29 cellular contexts compared by ENCODE assay signal in the genomic region with DNA sequence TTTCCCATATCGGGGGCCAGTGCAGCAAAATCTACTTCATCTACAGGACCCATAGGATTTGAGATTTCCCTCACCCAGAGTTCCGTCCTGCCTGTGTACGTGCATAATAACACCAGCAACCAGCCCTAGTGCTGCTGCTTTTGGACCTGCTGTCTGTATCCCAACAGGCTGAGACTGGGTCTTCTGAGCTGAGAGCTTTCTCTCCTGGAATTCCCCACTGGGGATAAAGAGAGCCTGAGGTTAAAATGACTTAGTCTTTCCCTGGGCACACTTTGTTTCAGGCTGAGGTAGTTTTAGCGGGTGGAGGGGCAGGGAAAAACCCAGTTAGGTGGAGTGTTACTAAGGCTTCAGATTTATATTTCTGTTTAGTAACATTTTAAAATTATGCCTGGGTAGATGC.
DNase-seq lines count a peak whose midpoint lies in the region; ATAC-seq and TF ChIP-seq lines count a peak whose summit lies in the region.
"Had no signal": no experiment of that assay in that cellular context is flagged by ENCODE, and none has a peak within 500 bp of the region (broad histone marks: within the 10 kb centered on the region; RNA-seq: fewer than 3 reads in every experiment).

No MANE protein-coding gene starts in this region.

- intact Hi-C loops in mammary epithelial cell (cut with micrococcal nuclease) (loop anchor here (5.0 kb wide), 1 partner anchor 161 kb away; no protein-coding TSS in a partner anchor), MCF 10A (cut with micrococcal nuclease) (no loop called here)

- H3K27ac Mint-ChIP-seq in MCF 10A (ENCODE audit: low read depth, unreplicated experiment) (no peak overlapping the region), neural progenitor cell (no peak overlapping the region), type B pancreatic cell (no peak overlapping the region)
- H3K27ac Mint-ChIP-seq in activated naive CD8-positive, alpha-beta T cell treated with anti-CD3 and anti-CD28 coated beads for 36 hours = peak overlapping the region; percentile 12
- H3K27ac Mint-ChIP-seq: T-helper 17 cell had no signal

- H4K20me1 ChIP-seq in mammary epithelial cell (ENCODE audit: insufficient read depth, low read length) (no peaks in the 10 kb centered on the region), neural progenitor cell (ENCODE audit: low read depth) (no peaks in the 10 kb centered on the region)

- H3K36me3 ChIP-seq in mammary epithelial cell (ENCODE audit: insufficient read depth, low read length) = peaks cover 7% of the 10 kb centered on the region
- H3K36me3 ChIP-seq in neural progenitor cell = peaks cover 8% of the 10 kb centered on the region
- H3K36me3 ChIP-seq: BE2C had no signal

- H3K4me2 ChIP-seq in mammary epithelial cell (ENCODE audit: insufficient read depth, low read depth, low read length) (no peak overlapping the region), neural progenitor cell (no peak overlapping the region)
- H3K4me2 ChIP-seq: hepatocyte had no signal

- H3K27me3 Mint-ChIP-seq in MCF 10A (ENCODE audit: insufficient read depth, unreplicated experiment) = no peaks in the 10 kb centered on the region
- no peaks in the 10 kb centered on the region for H3K27me3 Mint-ChIP-seq in activated naive CD8-positive, alpha-beta T cell treated with anti-CD3 and anti-CD28 coated beads for 36 hours
- peaks cover 4% of the 10 kb centered on the region for H3K27me3 Mint-ChIP-seq in neural progenitor cell (ENCODE audit: insufficient read depth, low read depth)
- H3K27me3 Mint-ChIP-seq in type B pancreatic cell = no peaks in the 10 kb centered on the region
- H3K27me3 Mint-ChIP-seq: T-helper 17 cell had no signal

- H3K9me3 ChIP-seq in mammary epithelial cell (replicated peaks; ENCODE audit: insufficient read depth, low read length) (no peaks in the 10 kb centered on the region), neural progenitor cell (ENCODE audit: low read depth) (no peaks in the 10 kb centered on the region)
- H3K9me3 ChIP-seq: BE2C, gastrocnemius medialis, thyroid gland had no signal

- H3K4me1 ChIP-seq in mammary epithelial cell (ENCODE audit: insufficient read depth, low read length) = peaks cover 13% of the 10 kb centered on the region
- no peaks in the 10 kb centered on the region for H3K4me1 ChIP-seq in neural progenitor cell
- H3K4me1 ChIP-seq: BE2C, parathyroid adenoma had no signal

- peaks cover 10% of the 10 kb centered on the region for H3F3A ChIP-seq in neural progenitor cell (ENCODE audit: low read depth)

- H3K36me3 Mint-ChIP-seq in MCF 10A (ENCODE audit: insufficient read depth, unreplicated experiment) = peaks cover 39% of the 10 kb centered on the region
- H3K36me3 Mint-ChIP-seq in activated naive CD8-positive, alpha-beta T cell treated with anti-CD3 and anti-CD28 coated beads for 36 hours = peaks cover 22% of the 10 kb centered on the region
- peaks cover 7% of the 10 kb centered on the region for H3K36me3 Mint-ChIP-seq in neural progenitor cell
- peaks cover 8% of the 10 kb centered on the region for H3K36me3 Mint-ChIP-seq in type B pancreatic cell

- no peak for ATAC-seq in GM21576 (IDR thresholded peaks at IDR 0.05; ENCODE audit: unreplicated experiment)
- ATAC-seq: gastrocnemius medialis, left cardiac atrium, SK-N-SH treated with all-trans-retinoic acid at 6 μM for 48 hours, T-helper 17 cell had no signal

- H3K4me3 Mint-ChIP-seq in MCF 10A (ENCODE audit: unreplicated experiment) (no peak overlapping the region), neural progenitor cell (no peak overlapping the region), type B pancreatic cell (no peak overlapping the region)
- no peak overlapping the region for H3K4me3 Mint-ChIP-seq in activated naive CD8-positive, alpha-beta T cell treated with anti-CD3 and anti-CD28 coated beads for 36 hours
- H3K4me3 Mint-ChIP-seq: T-helper 17 cell had no signal

- POLR2A ChIA-PET in MCF 10A (lab: Yijun Ruan, JAX) = interaction anchor here (1.5 to 2.6 kb wide), 2 partner anchors 63 to 67 kb away, joined by 5 to 8 read pairs; a partner anchor contains a TSS

- dilution Hi-C loops in mammary epithelial cell (cut with HindIII; ENCODE audit: low sequenced_read_pairs) = no loop called here

- H3K4me3 ChIP-seq in mammary epithelial cell (replicated peaks in 1 of 3; ENCODE audit: insufficient read depth in 1 of 3, low read depth in 2 of 3, low read length in 3 of 3) (no peak overlapping the region), neural progenitor cell (no peak overlapping the region)
- H3K4me3 ChIP-seq: gastrocnemius medialis, GM23248, hepatocyte, skin epidermis, thyroid gland had no signal

- H3K27ac ChIP-seq in mammary epithelial cell (ENCODE audit: insufficient read depth, low read depth, low read length) (no peak overlapping the region), neural progenitor cell (peak overlapping the region; percentile 24)
- H3K27ac ChIP-seq: gastrocnemius medialis, GM23248, hepatocyte, parathyroid adenoma, thyroid gland had no signal

- BruUV-seq in mammary epithelial cell (replicated peaks; lab: Mats Ljungman, UMichigan) = no TSS peak
- no TSS peak for BruUV-seq in MCF 10A (replicated peaks; lab: Mats Ljungman, UMichigan)

- DNase-seq in mammary epithelial cell (peak; percentile 33), MCF 10A (ENCODE audit: unreplicated experiment) (no peak), neural progenitor cell (ENCODE audit: low spot score) (no peak), hypothalamus (lab: John Stamatoyannopoulos, UW) (no peak), type B pancreatic cell (ENCODE audit: extremely low spot score, unreplicated experiment) (no peak)
- DNase-seq in activated naive CD8-positive, alpha-beta T cell treated with anti-CD3 and anti-CD28 coated beads for 36 hours = no peak
- DNase-seq: ACHN; activated CD4-positive, CD25-positive, alpha-beta regulatory T cell treated with anti-CD3 and anti-CD28 coated beads, Interleukin-2, amount 50 U/mL, for 72 hours; activated CD8-positive, alpha-beta memory T cell treated with anti-CD3 and anti-CD28 coated beads for 24 hours; activated naive CD4-positive, alpha-beta T cell; BE2C; DMS153; gastrocnemius medialis; GM23248; Kasumi-1; left cardiac atrium; MV-4-11; NCI-H146; NCI-H226; NCI-H69; Right ventricle myocardium superior; stimulated activated naive CD4-positive, alpha-beta T cell; T-helper 17 cell; thyroid gland had no signal

- H2AFZ ChIP-seq in mammary epithelial cell (ENCODE audit: low read depth, low read length) = no peak overlapping the region
- no peak overlapping the region for H2AFZ ChIP-seq in neural progenitor cell (replicated peaks)
- H2AFZ ChIP-seq: GM23248, hepatocyte, parathyroid adenoma had no signal

- in situ Hi-C loops in mammary epithelial cell (cut with MboI; ENCODE audit: low sequenced_read_pairs in 2 of 2) = loop anchor here (10.0 kb wide), 2 partner anchors 54 to 274 kb away; no protein-coding TSS in a partner anchor

- H3K9me3 Mint-ChIP-seq in MCF 10A (ENCODE audit: unreplicated experiment) (no peaks in the 10 kb centered on the region), neural progenitor cell (no peaks in the 10 kb centered on the region), type B pancreatic cell (no peaks in the 10 kb centered on the region)
- H3K9me3 Mint-ChIP-seq in activated naive CD8-positive, alpha-beta T cell treated with anti-CD3 and anti-CD28 coated beads for 36 hours = no peaks in the 10 kb centered on the region

- H3K9ac ChIP-seq in mammary epithelial cell (ENCODE audit: insufficient read depth, low read length) (no peak overlapping the region), neural progenitor cell (no peak overlapping the region)
- H3K9ac ChIP-seq: GM23248, parathyroid adenoma had no signal

- TF ChIP-seq CTCF in mammary epithelial cell (conservative IDR thresholded peaks at IDR 0.05 in 1 of 2, IDR thresholded peaks at IDR 0.05 in 1 of 2; ENCODE audit: extremely low read depth in 1 of 2, insufficient read depth in 1 of 2, low read depth in 1 of 2, low read length in 2 of 2) (no peak), MCF 10A (IDR thresholded peaks at IDR 0.05; ENCODE audit: unreplicated experiment) (no peak), neural progenitor cell (IDR thresholded peaks at IDR 0.05) (no peak), type B pancreatic cell (conservative IDR thresholded peaks at IDR 0.05) (no peak)

- H3K4me1 Mint-ChIP-seq in MCF 10A (ENCODE audit: insufficient read depth, unreplicated experiment) (peaks cover 26% of the 10 kb centered on the region), neural progenitor cell (no peaks in the 10 kb centered on the region), type B pancreatic cell (ENCODE audit: unreplicated experiment) (no peaks in the 10 kb centered on the region)
- peaks cover 21% of the 10 kb centered on the region for H3K4me1 Mint-ChIP-seq in activated naive CD8-positive, alpha-beta T cell treated with anti-CD3 and anti-CD28 coated beads for 36 hours

- WGBS in mammary epithelial cell (ENCODE audit: low coverage, missing lambda C conversion rate) = 100% methylated on average over 4 of the region's 4 CpGs

- CTCF ChIA-PET in mammary epithelial cell (lab: Charles Lee; ENCODE audit: low non-redundant PET) (no interaction called here), MCF 10A (lab: Yijun Ruan, JAX) (interaction anchor here (0.6 to 1.8 kb wide), 6 partner anchors 9 to 282 kb away, joined by 3 to 5 read pairs (median 4); no protein-coding TSS in a partner anchor)

- H3K27me3 ChIP-seq in mammary epithelial cell (ENCODE audit: insufficient read depth, low read length) = no peaks in the 10 kb centered on the region
- H3K27me3 ChIP-seq in neural progenitor cell = no peaks in the 10 kb centered on the region
- H3K27me3 ChIP-seq: BE2C, gastrocnemius medialis, hepatocyte, thyroid gland had no signal

- H3K79me2 ChIP-seq in mammary epithelial cell (ENCODE audit: insufficient read depth, low read length) = no peaks in the 10 kb centered on the region
- H3K79me2 ChIP-seq in neural progenitor cell (ENCODE audit: low read depth) = no peaks in the 10 kb centered on the region
- H3K79me2 ChIP-seq: hepatocyte, parathyroid adenoma had no signal
